ENCODE assay signal across 1 cellular context in genomic region chr14:58565834-58566233, GRCh38.
TF ChIP-seq lines count a peak whose summit lies in the region.

No MANE protein-coding gene starts in this region.

TF ChIP-seq in K562, 482 proteins besides CTCF, POLR2A, EP300 and RAD21 (continued from another document):
- TF ChIP-seq, protein P1, sequence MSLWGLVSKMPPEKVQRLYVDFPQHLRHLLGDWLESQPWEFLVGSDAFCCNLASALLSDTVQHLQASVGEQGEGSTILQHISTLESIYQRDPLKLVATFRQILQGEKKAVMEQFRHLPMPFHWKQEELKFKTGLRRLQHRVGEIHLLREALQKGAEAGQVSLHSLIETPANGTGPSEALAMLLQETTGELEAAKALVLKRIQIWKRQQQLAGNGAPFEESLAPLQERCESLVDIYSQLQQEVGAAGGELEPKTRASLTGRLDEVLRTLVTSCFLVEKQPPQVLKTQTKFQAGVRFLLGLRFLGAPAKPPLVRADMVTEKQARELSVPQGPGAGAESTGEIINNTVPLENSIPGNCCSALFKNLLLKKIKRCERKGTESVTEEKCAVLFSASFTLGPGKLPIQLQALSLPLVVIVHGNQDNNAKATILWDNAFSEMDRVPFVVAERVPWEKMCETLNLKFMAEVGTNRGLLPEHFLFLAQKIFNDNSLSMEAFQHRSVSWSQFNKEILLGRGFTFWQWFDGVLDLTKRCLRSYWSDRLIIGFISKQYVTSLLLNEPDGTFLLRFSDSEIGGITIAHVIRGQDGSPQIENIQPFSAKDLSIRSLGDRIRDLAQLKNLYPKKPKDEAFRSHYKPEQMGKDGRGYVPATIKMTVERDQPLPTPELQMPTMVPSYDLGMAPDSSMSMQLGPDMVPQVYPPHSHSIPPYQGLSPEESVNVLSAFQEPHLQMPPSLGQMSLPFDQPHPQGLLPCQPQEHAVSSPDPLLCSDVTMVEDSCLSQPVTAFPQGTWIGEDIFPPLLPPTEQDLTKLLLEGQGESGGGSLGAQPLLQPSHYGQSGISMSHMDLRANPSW (CRISPR knock-in tag; IDR thresholded peaks at IDR 0.05): no peak
- no peak for TF ChIP-seq TCFL5 (CRISPR knock-in tag; conservative IDR thresholded peaks at IDR 0.05)
- no peak for TF ChIP-seq ZNF79 (CRISPR knock-in tag; IDR thresholded peaks at IDR 0.05; ENCODE audit: low read depth)
- peak; percentile 77 for TF ChIP-seq ARID1B (IDR thresholded peaks at IDR 0.05)
- no peak for TF ChIP-seq HEY1 (CRISPR knock-in tag; IDR thresholded peaks at IDR 0.05; ENCODE audit: borderline replicate concordance)
- no peak for TF ChIP-seq ZNF778 (CRISPR knock-in tag; IDR thresholded peaks at IDR 0.05)
- TF ChIP-seq CBFA2T2 (conservative IDR thresholded peaks at IDR 0.05): peak; percentile 84
- TF ChIP-seq ZC3H4 (CRISPR knock-in tag; IDR thresholded peaks at IDR 0.05; ENCODE audit: borderline replicate concordance): no peak
- no peak for TF ChIP-seq ZNF431 (CRISPR knock-in tag; IDR thresholded peaks at IDR 0.05)
- no peak for TF ChIP-seq FOXJ3 (CRISPR knock-in tag; IDR thresholded peaks at IDR 0.05)
- TF ChIP-seq KAT2B (IDR thresholded peaks at IDR 0.05; ENCODE audit: low read depth, low read length): no peak
- no peak for TF ChIP-seq SREBF2 (CRISPR knock-in tag; IDR thresholded peaks at IDR 0.05)
- peak; percentile 64 for TF ChIP-seq NCOR1 (IDR thresholded peaks at IDR 0.05)
- TF ChIP-seq TFAP4 (CRISPR knock-in tag; IDR thresholded peaks at IDR 0.05; ENCODE audit: borderline replicate concordance): no peak
- no peak for TF ChIP-seq NCOA2 (IDR thresholded peaks at IDR 0.05; ENCODE audit: partially characterized antibody in 2 of 2)
- no peak for TF ChIP-seq ZBTB12 (CRISPR knock-in tag; IDR thresholded peaks at IDR 0.05)
- TF ChIP-seq E2F4 (CRISPR knock-in tag; IDR thresholded peaks at IDR 0.05; ENCODE audit: low read depth): no peak
- no peak for TF ChIP-seq ZNF445 (CRISPR knock-in tag; IDR thresholded peaks at IDR 0.05; ENCODE audit: low read depth)
- no peak for TF ChIP-seq ZNF584 (CRISPR knock-in tag; IDR thresholded peaks at IDR 0.05; ENCODE audit: low read depth)
- TF ChIP-seq ZNF316 (IDR thresholded peaks at IDR 0.05): no peak
- TF ChIP-seq ARNT (IDR thresholded peaks at IDR 0.05): no peak
- TF ChIP-seq STAT5A (IDR thresholded peaks at IDR 0.05; ENCODE audit: borderline replicate concordance, low read length): peak; percentile 56; the same call in 1 of the 2 replicates
- TF ChIP-seq, protein P2, sequence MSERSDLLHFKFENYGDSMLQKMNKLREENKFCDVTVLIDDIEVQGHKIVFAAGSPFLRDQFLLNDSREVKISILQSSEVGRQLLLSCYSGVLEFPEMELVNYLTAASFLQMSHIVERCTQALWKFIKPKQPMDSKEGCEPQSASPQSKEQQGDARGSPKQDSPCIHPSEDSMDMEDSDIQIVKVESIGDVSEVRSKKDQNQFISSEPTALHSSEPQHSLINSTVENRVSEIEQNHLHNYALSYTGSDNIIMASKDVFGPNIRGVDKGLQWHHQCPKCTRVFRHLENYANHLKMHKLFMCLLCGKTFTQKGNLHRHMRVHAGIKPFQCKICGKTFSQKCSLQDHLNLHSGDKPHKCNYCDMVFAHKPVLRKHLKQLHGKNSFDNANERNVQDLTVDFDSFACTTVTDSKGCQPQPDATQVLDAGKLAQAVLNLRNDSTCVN (CRISPR knock-in tag; IDR thresholded peaks at IDR 0.05): no peak
- peak; percentile 86 for TF ChIP-seq TAL1 (IDR thresholded peaks at IDR 0.05)
- TF ChIP-seq HOXB6 (CRISPR knock-in tag; IDR thresholded peaks at IDR 0.05; ENCODE audit: borderline replicate concordance): no peak
- TF ChIP-seq TBL1XR1 (IDR thresholded peaks at IDR 0.05; ENCODE audit: low read length in 2 of 2): 0 out of 4 replicates have a peak, but pooled peaks of 1 of the 2 experiments have one; percentile 17
- TF ChIP-seq TRIM24 (IDR thresholded peaks at IDR 0.05): peak; percentile 19 to 57; a peak in 1 of 4 replicates
- peak; percentile 88 for TF ChIP-seq TEAD4 (IDR thresholded peaks at IDR 0.05; ENCODE audit: low read length)
- no peak for TF ChIP-seq TEAD4 (CRISPR knock-in tag; IDR thresholded peaks at IDR 0.05; ENCODE audit: borderline replicate concordance)
- no peak for TF ChIP-seq BRF1 (IDR thresholded peaks at IDR 0.05; ENCODE audit: borderline replicate concordance, extremely low read depth, insufficient read length)
- peak; percentile 75 to 79 for TF ChIP-seq KDM1A (IDR thresholded peaks at IDR 0.05)
TF ChIP-seq in K562: peak in this region for 17.
